Comparison of ENCODE assay signal across 16 cellular contexts in the genomic region with DNA sequence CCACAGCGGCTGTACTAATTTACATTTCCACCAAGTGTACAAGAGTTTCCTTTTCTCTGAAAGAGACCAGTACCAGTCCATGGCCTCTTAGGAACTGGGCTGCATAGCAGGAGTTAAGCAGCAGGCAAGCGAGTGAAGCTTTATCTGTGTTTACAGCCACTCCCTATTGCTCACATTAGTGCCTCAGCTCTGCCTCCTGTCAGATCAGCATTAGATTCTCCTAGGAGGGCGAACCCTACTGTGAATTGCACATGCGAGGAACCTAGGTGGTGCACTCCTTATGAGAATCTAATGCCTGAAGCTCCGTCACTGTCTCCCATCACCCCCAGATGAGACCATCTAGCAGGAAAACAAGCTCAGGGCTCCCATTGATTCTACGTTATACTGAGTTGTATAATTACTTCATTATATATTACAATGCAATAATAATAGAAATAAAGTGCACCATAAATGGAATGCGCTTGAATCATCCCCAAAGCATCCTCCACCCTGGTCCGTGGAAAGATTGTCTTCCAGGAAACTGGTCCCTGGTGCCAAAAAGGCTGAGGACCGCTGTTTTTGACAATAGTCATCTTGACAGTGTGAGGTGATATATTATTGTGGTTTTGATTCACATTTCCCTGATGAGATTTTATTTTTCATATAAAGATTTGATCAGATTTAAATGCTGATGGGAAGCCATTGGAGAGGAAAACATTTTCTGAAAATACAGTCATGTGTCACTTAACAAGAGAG.
"Had no signal": no experiment of that assay in that cellular context is flagged by ENCODE, and none has a peak within 500 bp of the region (broad histone marks: within the 10 kb centered on the region; RNA-seq: fewer than 3 reads in every experiment).

No MANE protein-coding gene starts in this region.

- H3K27ac ChIP-seq: ascending aorta, gastroesophageal sphincter, heart right ventricle, pancreas, tibial artery, uterus had no signal

- H3K4me3 ChIP-seq: ascending aorta, gastroesophageal sphincter, heart right ventricle, pancreas, tibial artery, uterus had no signal

- DNase-seq: activated CD4-positive, alpha-beta T cell treated with anti-CD3 and anti-CD28 coated beads for 4 hours; activated CD8-positive, alpha-beta T cell treated with anti-CD3 and anti-CD28 coated beads for 36 hours; activated naive CD4-positive, alpha-beta T cell; heart right ventricle; midbrain; naive B cell; pancreas; stimulated activated CD4-positive, alpha-beta T cell treated with anti-CD3 and anti-CD28 coated beads, Interleukin-15, amount 100 ng/mL, for 24 hours; stimulated activated CD4-positive, alpha-beta T cell treated with anti-CD3 and anti-CD28 coated beads, Interleukin-4, amount 100 ng/mL, for 1 hour; stimulated activated naive B cell treated with anti-CD40 and anti-IgM and Interleukin-4, amounts not matched to agents 10 μg/mL and 1 μg/mL and 100 μg/mL, for 72 hours; T-cell; T1000; tibial artery; uterus had no signal

- H3K27me3 ChIP-seq: ascending aorta, gastroesophageal sphincter, heart right ventricle, pancreas, tibial artery, uterus had no signal

- H3K4me1 ChIP-seq: ascending aorta, pancreas, uterus had no signal

- H3K36me3 ChIP-seq: ascending aorta, gastroesophageal sphincter, heart right ventricle, pancreas, tibial artery, uterus had no signal

- H3K9me3 ChIP-seq: ascending aorta, gastroesophageal sphincter, pancreas, tibial artery, uterus had no signal
